ENCODE assay signal across 14 cellular contexts in the genomic region with DNA sequence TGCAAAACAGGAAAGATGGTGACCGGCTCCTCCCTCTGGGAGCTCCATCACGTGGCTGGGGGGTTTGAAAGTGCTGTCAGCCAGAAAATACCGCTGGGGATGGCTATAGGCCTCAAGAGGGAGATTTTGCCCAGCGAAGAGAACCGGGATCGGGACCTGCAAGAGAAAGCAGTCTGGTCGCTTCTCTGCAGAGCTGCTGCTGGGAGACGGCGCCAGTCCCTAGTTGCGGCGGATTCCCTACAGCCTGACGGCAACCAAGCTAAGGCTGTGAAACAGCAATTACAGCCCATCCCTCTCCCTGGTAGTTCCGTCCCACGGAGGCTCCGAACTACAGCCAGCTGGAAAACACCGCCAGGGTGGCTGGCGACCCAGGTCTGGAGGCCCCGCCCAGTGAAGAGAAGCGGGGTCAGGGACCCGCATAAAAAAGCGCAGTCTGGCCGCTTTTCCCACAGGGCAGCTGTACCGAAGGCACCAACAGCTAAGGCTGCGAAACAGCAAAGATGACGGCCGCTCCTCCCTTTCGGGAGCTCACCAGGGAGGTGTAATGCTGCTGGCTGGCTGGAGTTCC.
A peak's percentile ranks its signal among the peaks of the same experiment; 100 is the strongest.
DNase-seq lines count a peak whose midpoint lies in the region; ATAC-seq, FAIRE-seq and TF ChIP-seq lines count a peak whose summit lies in the region.
"Had no signal": no experiment of that assay in that cellular context is flagged by ENCODE, and none has a peak within 500 bp of the region (broad histone marks: within the 10 kb centered on the region; RNA-seq: fewer than 3 reads in every experiment).

No MANE protein-coding gene starts in this region.

- H2BK5ac ChIP-seq in H9 (ENCODE audit: insufficient read length, low read length): no peak overlapping the region

- no peaks in the 10 kb centered on the region; a peak in 1 of 4 replicates for H3K4me1 Mint-ChIP-seq in H9
- H3K4me1 Mint-ChIP-seq: activated CD4-positive, alpha-beta T cell treated with anti-CD3 and anti-CD28 coated beads for 36 hours; activated naive CD8-positive, alpha-beta T cell treated with anti-CD3 and anti-CD28 coated beads, Interleukin-2, amount 10 ng/mL, durations not matched to agents 7 days and 5 days had no signal

- H3K36me3 ChIP-seq in bronchial epithelial cell (ENCODE audit: control insufficient read depth, insufficient read depth, low read length) (no peaks in the 10 kb centered on the region), kidney epithelial cell (ENCODE audit: control insufficient read depth, insufficient read depth, low read length) (no peaks in the 10 kb centered on the region), small intestine (ENCODE audit: control insufficient read depth in 2 of 2, insufficient read depth in 2 of 2, low read length in 2 of 2) (no peaks in the 10 kb centered on the region), thyroid gland (no peaks in the 10 kb centered on the region)

- H2BK20ac ChIP-seq in H9 (ENCODE audit: low read depth, low read length, poor library complexity, severe bottlenecking): no peak overlapping the region

- TF ChIP-seq POLR2A in GM12891 (IDR thresholded peaks at IDR 0.05; ENCODE audit: low read depth, low read length): no peak
- TF ChIP-seq POLR2A in thyroid gland (IDR thresholded peaks at IDR 0.05): no peak

- WGBS in H9 (ENCODE audit: extremely low coverage, insufficient read length, low lambda C conversion rate): no CpG with 5 or more reads among the region's 27 CpGs
- WGBS in small intestine, 3 donors: 22 to 35% (median 30%) methylated on average over 26 to 27 of the region's 27 CpGs
- WGBS in thyroid gland, 2 donors: 7 to 21% methylated on average over 12 to 15 of the region's 27 CpGs

- no peaks in the 10 kb centered on the region for H3K9me3 ChIP-seq in H9 (ENCODE audit: control insufficient read depth, low read depth, low read length)
- no peaks in the 10 kb centered on the region for H3K9me3 ChIP-seq in small intestine (ENCODE audit: control insufficient read depth, low read depth)
- H3K9me3 ChIP-seq in thyroid gland: no peaks in the 10 kb centered on the region

- no peaks in the 10 kb centered on the region for H3K36me3 Mint-ChIP-seq in H9 (ENCODE audit: insufficient read depth in 1 of 3, low read depth in 3 of 3)
- H3K36me3 Mint-ChIP-seq: activated naive CD8-positive, alpha-beta T cell treated with anti-CD3 and anti-CD28 coated beads, Interleukin-2, amount 10 ng/mL, durations not matched to agents 7 days and 5 days had no signal

- H4K91ac ChIP-seq in H9 (ENCODE audit: insufficient read length, low read depth, low read length): no peak overlapping the region

- no peaks in the 10 kb centered on the region for H3K79me2 ChIP-seq in H9 (ENCODE audit: insufficient read depth, low read length)

- FAIRE-seq in bronchial epithelial cell (lab: Jason Lieb, UNC) (no peak), small intestine (lab: Jason Lieb, UNC) (no peak), GM12891 (lab: Jason Lieb, UNC) (no peak)
- FAIRE-seq: GM12878 had no signal

- intact Hi-C loops in thyroid gland (cut with DNase I): no loop called here

- no peak overlapping the region for H3K9ac ChIP-seq in H9 (ENCODE audit: extremely low read depth, insufficient read length, low read length)

- H3K27me3 Mint-ChIP-seq in H9 (ENCODE audit: low read depth): no peaks in the 10 kb centered on the region

- H4K20me1 ChIP-seq in H9 (ENCODE audit: control insufficient read depth, insufficient read depth, insufficient read length): no peaks in the 10 kb centered on the region

- H3K9me3 Mint-ChIP-seq in H9: no peaks in the 10 kb centered on the region
- H3K9me3 Mint-ChIP-seq: activated naive CD8-positive, alpha-beta T cell treated with anti-CD3 and anti-CD28 coated beads, Interleukin-2, amount 10 ng/mL, durations not matched to agents 7 days and 5 days had no signal

- H3K14ac ChIP-seq in H9 (ENCODE audit: insufficient read depth, low read length): peak overlapping the region; percentile 75; the same call in 1 of the 2 replicates

- H2BK12ac ChIP-seq in H9 (ENCODE audit: insufficient read length, low read depth, low read length): no peak overlapping the region

- H3K23me2 ChIP-seq in H9 (ENCODE audit: insufficient read length, low read depth, low read length, poor library complexity, severe bottlenecking): no peaks in the 10 kb centered on the region

- H3K27me3 ChIP-seq in H9 (ENCODE audit: insufficient read depth, low read length): no peaks in the 10 kb centered on the region
- H3K27me3 ChIP-seq in bronchial epithelial cell (ENCODE audit: control insufficient read depth, insufficient read depth, low read length): no peaks in the 10 kb centered on the region
- no peaks in the 10 kb centered on the region for H3K27me3 ChIP-seq in kidney epithelial cell (ENCODE audit: control insufficient read depth, insufficient read depth, low read length)
- no peaks in the 10 kb centered on the region for H3K27me3 ChIP-seq in small intestine (ENCODE audit: control insufficient read depth in 2 of 2, insufficient read depth in 2 of 2, low read length in 2 of 2)
- no peaks in the 10 kb centered on the region for H3K27me3 ChIP-seq in thyroid gland

- peak overlapping the region; percentile 25 for H2AFZ ChIP-seq in H9 (ENCODE audit: low read length)

- H3K4ac ChIP-seq in H9 (ENCODE audit: low read depth, low read length): no peak overlapping the region

- no peak overlapping the region for H3K27ac ChIP-seq in H9 (ENCODE audit: insufficient read length, low read depth, low read length)
- H3K27ac ChIP-seq in small intestine (ENCODE audit: low read depth in 1 of 2, low read length in 1 of 2): no peak overlapping the region
- no peak overlapping the region for H3K27ac ChIP-seq in thyroid gland

- H3K4me1 ChIP-seq in H9 (ENCODE audit: insufficient read depth, low read length): no peaks in the 10 kb centered on the region
- no peaks in the 10 kb centered on the region for H3K4me1 ChIP-seq in small intestine (ENCODE audit: control insufficient read depth in 2 of 2, insufficient read depth in 1 of 2, low read depth in 1 of 2, low read length in 1 of 2)
- no peaks in the 10 kb centered on the region for H3K4me1 ChIP-seq in thyroid gland

- H3K4me3 ChIP-seq in bronchial epithelial cell (ENCODE audit: low read depth, low read length) (peak overlapping the region; percentile 42), kidney epithelial cell (ENCODE audit: low read depth, low read length) (peak overlapping the region; percentile 35), small intestine (ENCODE audit: low read depth in 1 of 2, low read length in 2 of 2) (peak overlapping the region in 1 of 2 donors; percentile 40), thyroid gland (replicated peaks in 1 of 3) (no peak overlapping the region)
- H3K4me3 ChIP-seq: GM12878 had no signal

- H4K5ac ChIP-seq in H9 (ENCODE audit: insufficient read length, low read depth, low read length): no peak overlapping the region

- H3K79me1 ChIP-seq in H9 (ENCODE audit: insufficient read depth, low read depth, low read length, poor library complexity, severe bottlenecking): no peaks in the 10 kb centered on the region

- H2AK5ac ChIP-seq in H9 (ENCODE audit: insufficient read length, low read length): no peak overlapping the region

- H3K27ac Mint-ChIP-seq in H9: peak overlapping the region in 1 of 3 experiments; percentile 63; a peak in 1 of 7 replicates
- H3K27ac Mint-ChIP-seq: activated CD4-positive, alpha-beta T cell treated with anti-CD3 and anti-CD28 coated beads for 36 hours; activated naive CD8-positive, alpha-beta T cell treated with anti-CD3 and anti-CD28 coated beads, Interleukin-2, amount 10 ng/mL, durations not matched to agents 7 days and 5 days had no signal

- H3K4me2 ChIP-seq in H9 (ENCODE audit: insufficient read depth, insufficient read length, low read length): no peak overlapping the region

- no peak overlapping the region for H4K8ac ChIP-seq in H9 (replicated peaks; ENCODE audit: insufficient read length, low read depth, low read length)

- H3K56ac ChIP-seq in H9 (ENCODE audit: insufficient read length, low read depth, low read length): no peak overlapping the region

- no peak overlapping the region for H3K18ac ChIP-seq in H9 (ENCODE audit: insufficient read length, low read depth, low read length)

- no peak overlapping the region for H3K4me3 Mint-ChIP-seq in H9
- H3K4me3 Mint-ChIP-seq: activated CD4-positive, alpha-beta T cell treated with anti-CD3 and anti-CD28 coated beads for 36 hours; activated naive CD8-positive, alpha-beta T cell treated with anti-CD3 and anti-CD28 coated beads, Interleukin-2, amount 10 ng/mL, durations not matched to agents 7 days and 5 days had no signal

- no peak overlapping the region for H3K23ac ChIP-seq in H9 (ENCODE audit: insufficient read length, low read depth, low read length)

- DNase-seq in H9: peak; percentile 55
- DNase-seq in bronchial epithelial cell (ENCODE audit: low read depth): no peak
- DNase-seq in kidney epithelial cell (ENCODE audit: low read depth): no peak
- DNase-seq in small intestine: peak; percentile 34
- no peak for DNase-seq in GM12891 (ENCODE audit: insufficient read length, low spot score)
- DNase-seq in thyroid gland: no peak
- DNase-seq: activated CD4-positive, alpha-beta T cell treated with anti-CD3 and anti-CD28 coated beads for 36 hours; activated naive CD8-positive, alpha-beta T cell treated with anti-CD3 and anti-CD28 coated beads, Interleukin-2, amount 10 ng/mL, durations not matched to agents 7 days and 5 days; KBM-7; kidney glomerular epithelial cell; PC-3 had no signal

- no peak overlapping the region for H2BK120ac ChIP-seq in H9 (ENCODE audit: low read depth, low read length, poor library complexity, severe bottlenecking)

- ATAC-seq in GM19023 (IDR thresholded peaks at IDR 0.05; ENCODE audit: unreplicated experiment): no peak
- ATAC-seq in GM18868 (IDR thresholded peaks at IDR 0.05; ENCODE audit: unreplicated experiment): no peak
- ATAC-seq: activated CD4-positive, alpha-beta T cell treated with anti-CD3 and anti-CD28 coated beads for 36 hours; GM12878; PC-3 had no signal

- TF ChIP-seq CTCF in H9 (conservative IDR thresholded peaks at IDR 0.05) (no peak), bronchial epithelial cell (IDR thresholded peaks at IDR 0.05; ENCODE audit: insufficient read depth, low read length, severe bottlenecking) (no peak), kidney epithelial cell (IDR thresholded peaks at IDR 0.05; ENCODE audit: insufficient read depth, low read length, poor library complexity, severe bottlenecking) (no peak), thyroid gland (IDR thresholded peaks at IDR 0.05) (no peak)

- H2BK15ac ChIP-seq in H9 (ENCODE audit: low read depth, low read length): no peak overlapping the region

- H3T11ph ChIP-seq in H9 (ENCODE audit: low read length): no peak overlapping the region

TF ChIP-seq in GM12891, 5 proteins besides CTCF, POLR2A, EP300 and RAD21:
- TF ChIP-seq POU2F2 (IDR thresholded peaks at IDR 0.05; ENCODE audit: low read depth, low read length): no peak

Comparison
In these comparisons a context has a peak if more than half of its experiments do, and no peak if none do; other contexts are left out.
1. DNase-seq: peak in H9 (single experiment) and small intestine (single experiment); none in bronchial epithelial cell (single experiment), kidney epithelial cell (single experiment), GM12891 (single experiment) and thyroid gland (0 of 2).
2. H3K4me3 ChIP-seq: peak in bronchial epithelial cell (single experiment) and kidney epithelial cell (single experiment); none in thyroid gland (0 of 3).